9 cellular contexts compared by ENCODE assay signal in the genomic region with DNA sequence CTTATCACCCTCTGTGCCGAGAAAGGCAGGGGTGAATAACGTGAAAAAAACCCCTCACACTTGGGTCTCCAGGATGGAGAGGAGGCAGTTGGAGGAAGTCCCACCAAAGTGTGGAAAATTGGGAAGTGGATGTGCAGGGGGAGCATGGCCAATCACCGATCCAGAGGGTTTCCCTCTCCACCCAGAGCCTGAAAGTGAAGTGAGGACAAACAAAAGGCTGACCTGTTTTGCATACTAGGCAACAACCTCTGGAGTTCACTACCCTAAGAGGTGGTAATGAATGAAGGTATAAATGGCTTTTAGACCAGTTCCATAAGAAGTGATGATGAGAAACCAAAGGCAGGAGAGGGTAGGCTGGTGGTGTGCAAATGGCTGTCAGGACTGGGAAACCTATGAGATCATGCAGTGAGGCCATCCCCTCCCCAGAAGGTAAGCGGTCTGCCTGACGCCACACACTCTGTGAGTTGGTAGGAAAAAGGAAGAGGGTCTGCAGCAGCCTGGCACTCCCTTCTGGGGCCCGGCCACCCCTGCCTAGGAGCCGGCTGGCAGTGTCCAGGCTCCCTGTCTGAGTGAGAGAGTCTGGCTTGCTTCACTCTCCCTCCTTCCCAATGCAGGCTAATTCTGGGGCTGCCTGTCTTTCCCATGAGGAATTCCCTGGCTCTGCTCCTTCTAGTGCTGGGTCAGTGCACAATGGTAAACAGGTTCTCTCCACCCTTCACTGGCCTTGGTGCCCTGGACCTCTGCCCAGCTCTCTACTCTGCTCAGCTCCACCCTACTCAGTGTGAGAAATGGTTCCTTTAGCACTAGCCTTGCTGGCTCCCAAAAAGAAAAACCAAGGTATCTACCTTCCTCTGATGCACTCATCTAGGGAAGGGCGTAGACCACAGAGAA. TPM values are rescaled to one million over a fixed set of nuclear protein-coding genes. Genes with fewer than 3 reads are reported as not detected.
A peak's percentile ranks its signal among the peaks of the same experiment; 100 is the strongest.
DNase-seq lines count a peak whose midpoint lies in the region; ATAC-seq, FAIRE-seq and TF ChIP-seq lines count a peak whose summit lies in the region.
"Had no signal": no experiment of that assay in that cellular context is flagged by ENCODE, and none has a peak within 500 bp of the region (broad histone marks: within the 10 kb centered on the region; RNA-seq: fewer than 3 reads in every experiment).

No MANE protein-coding gene starts in this region.

- DNase-seq in activated naive CD4-positive, alpha-beta T cell treated with anti-CD3 and anti-CD28 coated beads, Interleukin-2, amount 50 U/mL, for 16 hours: no peak
- DNase-seq in coronary artery (ENCODE audit: low spot score): no peak
- peak; percentile 79 to 83 (median 79) for DNase-seq in mucosa of descending colon
- DNase-seq in effector CD8-positive, alpha-beta T cell (lab: John Stamatoyannopoulos, UW): no peak
- no peak for DNase-seq in frontal cortex (ENCODE audit: low spot score in 2 of 2)
- no peak for DNase-seq in NCI-H2227 (lab: John Stamatoyannopoulos, UW; ENCODE audit: unreplicated experiment)
- DNase-seq: mesendoderm had no signal

- H3K4me1 Mint-ChIP-seq in activated naive CD4-positive, alpha-beta T cell treated with anti-CD3 and anti-CD28 coated beads, Interleukin-2, amount 50 U/mL, for 24 hours: peaks cover 97% of the 10 kb centered on the region

- H3K27ac Mint-ChIP-seq in activated naive CD4-positive, alpha-beta T cell treated with anti-CD3 and anti-CD28 coated beads, Interleukin-2, amount 50 U/mL, for 24 hours: peak overlapping the region; percentile 92

- no peaks in the 10 kb centered on the region for H3K9me3 Mint-ChIP-seq in activated naive CD4-positive, alpha-beta T cell treated with anti-CD3 and anti-CD28 coated beads, Interleukin-2, amount 50 U/mL, for 24 hours

- intact Hi-C loops in mucosa of descending colon (cut with DNase I, micrococcal nuclease): no loop called here

- no peaks in the 10 kb centered on the region for H3K27me3 Mint-ChIP-seq in activated naive CD4-positive, alpha-beta T cell treated with anti-CD3 and anti-CD28 coated beads, Interleukin-2, amount 50 U/mL, for 24 hours

- no peaks in the 10 kb centered on the region for H3K9me3 ChIP-seq in mucosa of descending colon

- H3K4me3 ChIP-seq in coronary artery (peak overlapping the region; percentile 53), mucosa of descending colon (no peak overlapping the region)

- peak overlapping the region; percentile 67 to 92 for H3K27ac ChIP-seq in coronary artery

- H3K36me3 ChIP-seq in mucosa of descending colon (ENCODE audit: low read depth): no peaks in the 10 kb centered on the region

- peaks cover 6% of the 10 kb centered on the region for H3K36me3 Mint-ChIP-seq in activated naive CD4-positive, alpha-beta T cell treated with anti-CD3 and anti-CD28 coated beads, Interleukin-2, amount 50 U/mL, for 24 hours

- ATAC-seq in mucosa of descending colon (peak; percentile 75), HG02852 (IDR thresholded peaks at IDR 0.05; ENCODE audit: unreplicated experiment) (no peak)

- peaks cover 81% of the 10 kb centered on the region for H3K4me1 ChIP-seq in mucosa of descending colon (ENCODE audit: low read depth)

- no peak for FAIRE-seq in frontal cortex (lab: Jason Lieb, UNC)

- TF ChIP-seq CTCF in coronary artery (IDR thresholded peaks at IDR 0.05) (no peak), mucosa of descending colon (IDR thresholded peaks at IDR 0.05) (no peak)

- H3K4me3 Mint-ChIP-seq in activated naive CD4-positive, alpha-beta T cell treated with anti-CD3 and anti-CD28 coated beads, Interleukin-2, amount 50 U/mL, for 24 hours: peak overlapping the region; percentile 43

RNA-seq across cellular contexts. Expression of gene TBC1D10A, which starts 15.6 kb away (rescaled TPM):
- 10 to 100 TPM; 29.7 to 41.4 (median 32.2) TPM for total RNA-seq in mucosa of descending colon
- total RNA-seq in frontal cortex: 10.6 TPM

RNA-seq across cellular contexts. Expression of gene CASTOR1, which starts 21.8 kb away (rescaled TPM):
- 1 to 10 TPM; 6.1 to 8.4 (median 7.6) TPM for total RNA-seq in mucosa of descending colon
- total RNA-seq in frontal cortex: 2.4 TPM

RNA-seq across cellular contexts. Expression of gene OSM, which starts 44.5 kb away (rescaled TPM):
- 1 to 10 TPM in 1 of 3 donors, under 1 TPM in 1, not detected in 1; 0.41 to 1.0 TPM for total RNA-seq in mucosa of descending colon
- total RNA-seq in frontal cortex: 0.41 TPM

RNA-seq across cellular contexts. Expression of gene SF3A1, which starts 45.6 kb away (rescaled TPM):
- total RNA-seq in mucosa of descending colon: 100 to 1,000 TPM; 133 to 152 (median 151) TPM
- 13.9 TPM for total RNA-seq in frontal cortex

RNA-seq across cellular contexts. Expression of gene CCDC157, which starts 45.7 kb away (rescaled TPM):
- total RNA-seq in mucosa of descending colon: 1 to 10 TPM; 1.6 to 2.2 (median 1.8) TPM
- 5.3 TPM for total RNA-seq in frontal cortex

Comparison
In these comparisons a context has a peak if more than half of its experiments do, and no peak if none do; other contexts are left out.
1. DNase-seq: peak in mucosa of descending colon (3 of 3); none in activated naive CD4-positive, alpha-beta T cell treated with anti-CD3 and anti-CD28 coated beads, Interleukin-2, amount 50 U/mL, for 16 hours (single experiment), coronary artery (single experiment), effector CD8-positive, alpha-beta T cell (single experiment), frontal cortex (0 of 2) and NCI-H2227 (single experiment).